8 cellular contexts compared by ENCODE assay signal in genomic region chr3:11820540-11821041, GRCh38. TPM values are rescaled to one million over a fixed set of nuclear protein-coding genes. Genes with fewer than 3 reads are reported as not detected.
DNase-seq lines count a peak whose midpoint lies in the region; ATAC-seq lines count a peak whose summit lies in the region.

No MANE protein-coding gene starts in this region.

- H2BK12ac ChIP-seq in trophoblast cell (ENCODE audit: low read length), result no peak overlapping the region

- H3K27me3 ChIP-seq in HAP-1 (ENCODE audit: low read depth), result no peaks in the 10 kb centered on the region
- H3K27me3 ChIP-seq in trophoblast cell (ENCODE audit: insufficient read depth, low read length), result no peaks in the 10 kb centered on the region

- H3K27me3 Mint-ChIP-seq in T-helper 1 cell treated with Interleukin-12 subunit alpha and Interleukin-12 subunit beta and Interleukin-4 antibody, amounts not matched to agents 30 μg/mL and 1 μg/mL, for 36 hours (ENCODE audit: low read depth), result no peaks in the 10 kb centered on the region

- H3K18ac ChIP-seq in trophoblast cell (ENCODE audit: low read length), result no peak overlapping the region

- H3K4me1 ChIP-seq in HAP-1 (no peaks in the 10 kb centered on the region), trophoblast cell (ENCODE audit: control insufficient read depth in 1 of 2, insufficient read depth in 2 of 2, low read length in 2 of 2) (no peaks in the 10 kb centered on the region)

- no peak overlapping the region for H3K4ac ChIP-seq in trophoblast cell (ENCODE audit: low read depth, low read length)

- no peaks in the 10 kb centered on the region for H3K9me3 Mint-ChIP-seq in T-helper 1 cell treated with Interleukin-12 subunit alpha and Interleukin-12 subunit beta and Interleukin-4 antibody, amounts not matched to agents 30 μg/mL and 1 μg/mL, for 36 hours

- H3K23ac ChIP-seq in trophoblast cell (ENCODE audit: low read length), result no peak overlapping the region

- peak overlapping the region; percentile 38 for H3K4me3 Mint-ChIP-seq in T-helper 1 cell treated with Interleukin-12 subunit alpha and Interleukin-12 subunit beta and Interleukin-4 antibody, amounts not matched to agents 30 μg/mL and 1 μg/mL, for 36 hours

- H3K9me3 ChIP-seq in HAP-1 (no peaks in the 10 kb centered on the region), trophoblast cell (ENCODE audit: insufficient read depth, low read depth, low read length) (no peaks in the 10 kb centered on the region)

- no peak overlapping the region for H2BK5ac ChIP-seq in trophoblast cell (ENCODE audit: low read depth, low read length, poor library complexity)

- no peak for ATAC-seq in GM19397 (IDR thresholded peaks at IDR 0.05; ENCODE audit: unreplicated experiment)

- peaks cover 7% of the 10 kb centered on the region for H3K4me1 Mint-ChIP-seq in T-helper 1 cell treated with Interleukin-12 subunit alpha and Interleukin-12 subunit beta and Interleukin-4 antibody, amounts not matched to agents 30 μg/mL and 1 μg/mL, for 36 hours (ENCODE audit: low read depth)

- no peak overlapping the region for H2AFZ ChIP-seq in trophoblast cell (ENCODE audit: insufficient read depth, low read length, poor library complexity)

- H2AK5ac ChIP-seq in trophoblast cell (ENCODE audit: low read length), result no peak overlapping the region

- DNase-seq in DMS 273 (lab: John Stamatoyannopoulos, UW; ENCODE audit: unreplicated experiment), result peak; percentile 35
- no peak for DNase-seq in DMS 273 treated with DMSO at 0.1 percent for 48 hours (lab: John Stamatoyannopoulos, UW)
- peak; percentile 5 to 44 for DNase-seq in HAP-1 (ENCODE audit: low spot score in 2 of 2)
- peak in 1 of 2 donors; percentile 9 for DNase-seq in trophoblast cell
- DNase-seq in globus pallidus (ENCODE audit: low spot score), result no peak
- no peak for DNase-seq in ureter (ENCODE audit: low spot score)

- peaks cover 34% of the 10 kb centered on the region for H3K36me3 Mint-ChIP-seq in T-helper 1 cell treated with Interleukin-12 subunit alpha and Interleukin-12 subunit beta and Interleukin-4 antibody, amounts not matched to agents 30 μg/mL and 1 μg/mL, for 36 hours (ENCODE audit: low read depth)

- H3K4me3 ChIP-seq in HAP-1 (no peak overlapping the region), trophoblast cell (ENCODE audit: low read depth, low read length) (peak overlapping the region; percentile 30)

- H3K79me1 ChIP-seq in trophoblast cell (ENCODE audit: low read length), result no peaks in the 10 kb centered on the region

- H3K9ac ChIP-seq in trophoblast cell (ENCODE audit: low read length), result peak overlapping the region; percentile 43

- H2BK120ac ChIP-seq in trophoblast cell (ENCODE audit: insufficient read depth, low read length, poor library complexity), result no peak overlapping the region

- H3K4me2 ChIP-seq in trophoblast cell (ENCODE audit: low read length), result no peak overlapping the region

- no peak overlapping the region for H4K91ac ChIP-seq in trophoblast cell (ENCODE audit: low read depth, low read length)

- H3K14ac ChIP-seq in trophoblast cell (ENCODE audit: low read length), result no peak overlapping the region

- no CpG with 5 or more reads among the region's 3 CpGs for WGBS in trophoblast cell (ENCODE audit: extremely low coverage, insufficient coverage, insufficient read length)

- H3K36me3 ChIP-seq in HAP-1 (replicated peaks) (peaks cover 45% of the 10 kb centered on the region), trophoblast cell (ENCODE audit: control insufficient read depth in 1 of 2, insufficient read depth in 2 of 2, low read length in 2 of 2) (peaks cover 7 to 20% of the 10 kb centered on the region in 2 experiments)

- H3K27ac Mint-ChIP-seq in T-helper 1 cell treated with Interleukin-12 subunit alpha and Interleukin-12 subunit beta and Interleukin-4 antibody, amounts not matched to agents 30 μg/mL and 1 μg/mL, for 36 hours, result peak overlapping the region; percentile 73

- in situ Hi-C loops in HAP-1 (cut with MboI; ENCODE audit: low sequenced_read_pairs), result no loop called here

- no peak overlapping the region for H4K12ac ChIP-seq in trophoblast cell (ENCODE audit: low read depth, low read length)

- no peak overlapping the region for H4K8ac ChIP-seq in trophoblast cell (ENCODE audit: low read depth, low read length)

- H3K27ac ChIP-seq in trophoblast cell (ENCODE audit: low read depth, low read length), result no peak overlapping the region

- H3K79me2 ChIP-seq in trophoblast cell (ENCODE audit: control insufficient read depth, insufficient read depth, low read length, poor library complexity), result no peaks in the 10 kb centered on the region

RNA-seq across cellular contexts. Expression of gene TAMM41, which starts 26.1 kb away (rescaled TPM):
- polyA plus RNA-seq in trophoblast cell (2013), result 16.3 and 16.4 TPM in 2 replicates
- 47.3 TPM for total RNA-seq in ureter

Comparison
In these comparisons a context has a peak if more than half of its experiments do, and no peak if none do; other contexts are left out.
1. DNase-seq: peak in DMS 273 (single experiment) and HAP-1 (2 of 2); none in DMS 273 treated with DMSO at 0.1 percent for 48 hours (single experiment), globus pallidus (single experiment) and ureter (single experiment).